Comparison of ENCODE assay signal across 1 cellular context in the genomic region with DNA sequence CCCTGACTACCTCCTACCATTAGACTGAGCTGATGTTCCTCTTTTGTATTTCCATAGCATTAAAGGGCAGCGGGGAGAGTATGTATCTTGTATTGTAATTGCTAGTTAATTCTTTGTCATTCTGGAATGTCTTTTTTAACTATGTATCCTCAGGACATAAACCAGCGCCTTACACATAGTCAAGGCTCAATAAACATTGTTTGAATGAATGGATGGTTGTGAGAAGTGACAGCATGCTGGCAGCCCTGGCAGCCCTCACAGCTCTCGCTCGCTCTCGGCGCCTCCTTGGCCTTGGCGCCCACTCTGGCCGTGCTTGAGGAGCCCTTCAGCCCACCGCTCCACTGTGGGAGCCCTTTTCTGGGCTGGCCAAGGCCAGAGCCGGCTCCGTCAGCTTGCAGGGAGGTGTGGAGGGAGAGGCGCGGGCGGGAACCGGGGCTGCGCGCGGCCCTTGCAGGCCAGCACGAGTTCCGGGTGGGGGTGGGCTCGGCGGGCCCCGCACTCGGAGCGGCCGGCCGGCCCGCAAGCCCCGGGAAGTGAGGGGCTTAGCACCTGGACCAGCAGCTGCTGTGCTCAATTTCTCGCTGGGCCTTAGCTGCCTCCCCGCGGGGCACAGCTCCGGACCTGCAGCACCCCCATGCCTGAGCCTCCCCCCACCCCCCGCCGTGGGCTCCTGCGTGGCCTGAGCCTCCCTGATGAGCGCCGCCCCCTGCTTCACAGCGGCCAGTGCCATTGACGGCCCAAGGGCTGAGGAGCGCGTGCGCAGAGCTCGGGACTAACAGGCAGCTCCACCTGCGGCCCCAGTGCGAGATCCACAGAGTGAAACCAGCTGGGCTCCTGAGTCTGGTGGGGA.
A peak's percentile ranks its signal among the peaks of the same experiment; 100 is the strongest.
TF ChIP-seq lines count a peak whose summit lies in the region.

No MANE protein-coding gene starts in this region.

TF ChIP-seq in WTC11, 78 proteins besides CTCF, POLR2A, EP300 and RAD21:
- TF ChIP-seq ZNF138 (CRISPR knock-in tag; conservative IDR thresholded peaks at IDR 0.05), result no peak
- TF ChIP-seq, protein P1, sequence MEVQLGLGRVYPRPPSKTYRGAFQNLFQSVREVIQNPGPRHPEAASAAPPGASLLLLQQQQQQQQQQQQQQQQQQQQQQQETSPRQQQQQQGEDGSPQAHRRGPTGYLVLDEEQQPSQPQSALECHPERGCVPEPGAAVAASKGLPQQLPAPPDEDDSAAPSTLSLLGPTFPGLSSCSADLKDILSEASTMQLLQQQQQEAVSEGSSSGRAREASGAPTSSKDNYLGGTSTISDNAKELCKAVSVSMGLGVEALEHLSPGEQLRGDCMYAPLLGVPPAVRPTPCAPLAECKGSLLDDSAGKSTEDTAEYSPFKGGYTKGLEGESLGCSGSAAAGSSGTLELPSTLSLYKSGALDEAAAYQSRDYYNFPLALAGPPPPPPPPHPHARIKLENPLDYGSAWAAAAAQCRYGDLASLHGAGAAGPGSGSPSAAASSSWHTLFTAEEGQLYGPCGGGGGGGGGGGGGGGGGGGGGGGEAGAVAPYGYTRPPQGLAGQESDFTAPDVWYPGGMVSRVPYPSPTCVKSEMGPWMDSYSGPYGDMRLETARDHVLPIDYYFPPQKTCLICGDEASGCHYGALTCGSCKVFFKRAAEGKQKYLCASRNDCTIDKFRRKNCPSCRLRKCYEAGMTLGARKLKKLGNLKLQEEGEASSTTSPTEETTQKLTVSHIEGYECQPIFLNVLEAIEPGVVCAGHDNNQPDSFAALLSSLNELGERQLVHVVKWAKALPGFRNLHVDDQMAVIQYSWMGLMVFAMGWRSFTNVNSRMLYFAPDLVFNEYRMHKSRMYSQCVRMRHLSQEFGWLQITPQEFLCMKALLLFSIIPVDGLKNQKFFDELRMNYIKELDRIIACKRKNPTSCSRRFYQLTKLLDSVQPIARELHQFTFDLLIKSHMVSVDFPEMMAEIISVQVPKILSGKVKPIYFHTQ (CRISPR knock-in tag; IDR thresholded peaks at IDR 0.05), result no peak
- TF ChIP-seq JUN (CRISPR knock-in tag; IDR thresholded peaks at IDR 0.05), result no peak
- TF ChIP-seq ZNF423 (CRISPR knock-in tag; IDR thresholded peaks at IDR 0.05), result 0 out of 2 replicates have a peak, but pooled peaks have one; percentile 41
- peak; percentile 76 for TF ChIP-seq FOXP1 (CRISPR knock-in tag; IDR thresholded peaks at IDR 0.05; ENCODE audit: borderline replicate concordance)
- 0 out of 2 replicates have a peak, but pooled peaks have one; percentile 16 for TF ChIP-seq ZBTB43 (CRISPR knock-in tag; IDR thresholded peaks at IDR 0.05)
- TF ChIP-seq, protein P2, sequence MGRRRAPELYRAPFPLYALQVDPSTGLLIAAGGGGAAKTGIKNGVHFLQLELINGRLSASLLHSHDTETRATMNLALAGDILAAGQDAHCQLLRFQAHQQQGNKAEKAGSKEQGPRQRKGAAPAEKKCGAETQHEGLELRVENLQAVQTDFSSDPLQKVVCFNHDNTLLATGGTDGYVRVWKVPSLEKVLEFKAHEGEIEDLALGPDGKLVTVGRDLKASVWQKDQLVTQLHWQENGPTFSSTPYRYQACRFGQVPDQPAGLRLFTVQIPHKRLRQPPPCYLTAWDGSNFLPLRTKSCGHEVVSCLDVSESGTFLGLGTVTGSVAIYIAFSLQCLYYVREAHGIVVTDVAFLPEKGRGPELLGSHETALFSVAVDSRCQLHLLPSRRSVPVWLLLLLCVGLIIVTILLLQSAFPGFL (CRISPR knock-in tag; IDR thresholded peaks at IDR 0.05; ENCODE audit: borderline replicate concordance), result no peak
- TF ChIP-seq ZNF121 (CRISPR knock-in tag; IDR thresholded peaks at IDR 0.05), result 0 out of 2 replicates have a peak, but pooled peaks have one; percentile 24
- TF ChIP-seq, protein P3, sequence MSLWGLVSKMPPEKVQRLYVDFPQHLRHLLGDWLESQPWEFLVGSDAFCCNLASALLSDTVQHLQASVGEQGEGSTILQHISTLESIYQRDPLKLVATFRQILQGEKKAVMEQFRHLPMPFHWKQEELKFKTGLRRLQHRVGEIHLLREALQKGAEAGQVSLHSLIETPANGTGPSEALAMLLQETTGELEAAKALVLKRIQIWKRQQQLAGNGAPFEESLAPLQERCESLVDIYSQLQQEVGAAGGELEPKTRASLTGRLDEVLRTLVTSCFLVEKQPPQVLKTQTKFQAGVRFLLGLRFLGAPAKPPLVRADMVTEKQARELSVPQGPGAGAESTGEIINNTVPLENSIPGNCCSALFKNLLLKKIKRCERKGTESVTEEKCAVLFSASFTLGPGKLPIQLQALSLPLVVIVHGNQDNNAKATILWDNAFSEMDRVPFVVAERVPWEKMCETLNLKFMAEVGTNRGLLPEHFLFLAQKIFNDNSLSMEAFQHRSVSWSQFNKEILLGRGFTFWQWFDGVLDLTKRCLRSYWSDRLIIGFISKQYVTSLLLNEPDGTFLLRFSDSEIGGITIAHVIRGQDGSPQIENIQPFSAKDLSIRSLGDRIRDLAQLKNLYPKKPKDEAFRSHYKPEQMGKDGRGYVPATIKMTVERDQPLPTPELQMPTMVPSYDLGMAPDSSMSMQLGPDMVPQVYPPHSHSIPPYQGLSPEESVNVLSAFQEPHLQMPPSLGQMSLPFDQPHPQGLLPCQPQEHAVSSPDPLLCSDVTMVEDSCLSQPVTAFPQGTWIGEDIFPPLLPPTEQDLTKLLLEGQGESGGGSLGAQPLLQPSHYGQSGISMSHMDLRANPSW (CRISPR knock-in tag; conservative IDR thresholded peaks at IDR 0.05; ENCODE audit: low read depth), result no peak
- no peak for TF ChIP-seq ATF1 (CRISPR knock-in tag; IDR thresholded peaks at IDR 0.05)
- TF ChIP-seq, protein P4, sequence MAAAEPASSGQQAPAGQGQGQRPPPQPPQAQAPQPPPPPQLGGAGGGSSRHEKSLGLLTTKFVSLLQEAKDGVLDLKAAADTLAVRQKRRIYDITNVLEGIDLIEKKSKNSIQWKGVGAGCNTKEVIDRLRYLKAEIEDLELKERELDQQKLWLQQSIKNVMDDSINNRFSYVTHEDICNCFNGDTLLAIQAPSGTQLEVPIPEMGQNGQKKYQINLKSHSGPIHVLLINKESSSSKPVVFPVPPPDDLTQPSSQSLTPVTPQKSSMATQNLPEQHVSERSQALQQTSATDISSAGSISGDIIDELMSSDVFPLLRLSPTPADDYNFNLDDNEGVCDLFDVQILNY (CRISPR knock-in tag; IDR thresholded peaks at IDR 0.05), result 0 out of 2 replicates have a peak, but pooled peaks have one; percentile 23
- no peak for TF ChIP-seq E2F4 (CRISPR knock-in tag; IDR thresholded peaks at IDR 0.05; ENCODE audit: borderline replicate concordance, low read depth)
- no peak for TF ChIP-seq SOX15 (CRISPR knock-in tag; IDR thresholded peaks at IDR 0.05)
- TF ChIP-seq ATF2 (CRISPR knock-in tag; IDR thresholded peaks at IDR 0.05; ENCODE audit: borderline replicate concordance, low read depth), result no peak
- TF ChIP-seq CREB1 (CRISPR knock-in tag; IDR thresholded peaks at IDR 0.05), result no peak
- TF ChIP-seq, protein P5, sequence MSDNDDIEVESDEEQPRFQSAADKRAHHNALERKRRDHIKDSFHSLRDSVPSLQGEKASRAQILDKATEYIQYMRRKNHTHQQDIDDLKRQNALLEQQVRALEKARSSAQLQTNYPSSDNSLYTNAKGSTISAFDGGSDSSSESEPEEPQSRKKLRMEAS (CRISPR knock-in tag; IDR thresholded peaks at IDR 0.05), result peak; percentile 61; the same call in 1 of the 2 replicates
- TF ChIP-seq, protein P6, sequence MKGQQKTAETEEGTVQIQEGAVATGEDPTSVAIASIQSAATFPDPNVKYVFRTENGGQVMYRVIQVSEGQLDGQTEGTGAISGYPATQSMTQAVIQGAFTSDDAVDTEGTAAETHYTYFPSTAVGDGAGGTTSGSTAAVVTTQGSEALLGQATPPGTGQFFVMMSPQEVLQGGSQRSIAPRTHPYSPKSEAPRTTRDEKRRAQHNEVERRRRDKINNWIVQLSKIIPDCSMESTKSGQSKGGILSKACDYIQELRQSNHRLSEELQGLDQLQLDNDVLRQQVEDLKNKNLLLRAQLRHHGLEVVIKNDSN (CRISPR knock-in tag; IDR thresholded peaks at IDR 0.05), result 0 out of 2 replicates have a peak, but pooled peaks have one; percentile 31
- TF ChIP-seq NR1H2 (CRISPR knock-in tag; IDR thresholded peaks at IDR 0.05), result no peak
- TF ChIP-seq JAZF1 (CRISPR knock-in tag; IDR thresholded peaks at IDR 0.05), result no peak
- TF ChIP-seq, protein P7, sequence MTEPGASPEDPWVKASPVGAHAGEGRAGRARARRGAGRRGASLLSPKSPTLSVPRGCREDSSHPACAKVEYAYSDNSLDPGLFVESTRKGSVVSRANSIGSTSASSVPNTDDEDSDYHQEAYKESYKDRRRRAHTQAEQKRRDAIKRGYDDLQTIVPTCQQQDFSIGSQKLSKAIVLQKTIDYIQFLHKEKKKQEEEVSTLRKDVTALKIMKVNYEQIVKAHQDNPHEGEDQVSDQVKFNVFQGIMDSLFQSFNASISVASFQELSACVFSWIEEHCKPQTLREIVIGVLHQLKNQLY (CRISPR knock-in tag; IDR thresholded peaks at IDR 0.05), result no peak
- 0 out of 2 replicates have a peak, but pooled peaks have one; percentile 15 for TF ChIP-seq SP1 (CRISPR knock-in tag; conservative IDR thresholded peaks at IDR 0.05)
- TF ChIP-seq MYBL2 (CRISPR knock-in tag; IDR thresholded peaks at IDR 0.05), result 0 out of 2 replicates have a peak, but pooled peaks have one; percentile 33
- 0 out of 2 replicates have a peak, but pooled peaks have one; percentile 35 for TF ChIP-seq TEAD1 (CRISPR knock-in tag; IDR thresholded peaks at IDR 0.05)
- no peak for TF ChIP-seq GRHL2 (CRISPR knock-in tag; IDR thresholded peaks at IDR 0.05; ENCODE audit: insufficient replicate concordance, severe bottlenecking)
- TF ChIP-seq, protein P8, sequence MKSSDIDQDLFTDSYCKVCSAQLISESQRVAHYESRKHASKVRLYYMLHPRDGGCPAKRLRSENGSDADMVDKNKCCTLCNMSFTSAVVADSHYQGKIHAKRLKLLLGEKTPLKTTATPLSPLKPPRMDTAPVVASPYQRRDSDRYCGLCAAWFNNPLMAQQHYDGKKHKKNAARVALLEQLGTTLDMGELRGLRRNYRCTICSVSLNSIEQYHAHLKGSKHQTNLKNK (CRISPR knock-in tag; IDR thresholded peaks at IDR 0.05), result no peak
- TF ChIP-seq EMX1 (CRISPR knock-in tag; IDR thresholded peaks at IDR 0.05), result no peak
TF ChIP-seq in WTC11: peak in this region for 10.
